32 cellular contexts compared by ENCODE assay signal in the genomic region with DNA sequence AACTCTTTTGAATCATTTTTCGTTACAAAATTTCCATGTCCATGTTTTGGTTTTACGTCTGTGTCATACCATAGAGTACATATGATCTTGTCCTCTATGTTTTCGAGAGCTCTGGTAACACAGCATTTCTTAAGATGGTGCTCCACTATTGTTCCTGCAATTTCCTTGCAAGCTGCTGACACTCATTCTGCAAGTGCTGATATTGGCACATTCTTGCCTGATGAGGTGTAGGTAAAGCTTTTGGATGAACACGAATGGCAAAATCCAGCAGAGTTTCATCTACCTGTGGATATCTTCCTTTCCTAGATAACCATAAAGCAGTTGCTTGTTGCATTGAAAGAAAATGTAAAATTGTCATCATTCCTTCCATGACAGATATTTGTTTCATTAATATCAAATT. TPM values are rescaled to one million over a fixed set of nuclear protein-coding genes. Genes with fewer than 3 reads are reported as not detected.
"Had no signal": no experiment of that assay in that cellular context is flagged by ENCODE, and none has a peak within 500 bp of the region (broad histone marks: within the 10 kb centered on the region; RNA-seq: fewer than 3 reads in every experiment).

No MANE protein-coding gene starts in this region.

- H3K27ac ChIP-seq: brain microvascular endothelial cell, SK-N-MC, VCaP had no signal

- DNase-seq: activated CD4-positive, alpha-beta memory T cell treated with anti-CD3 and anti-CD28 coated beads for 36 hours; activated CD4-positive, alpha-beta T cell treated with anti-CD3 and anti-CD28 coated beads, Interleukin-2, amount 10 ng/mL, durations not matched to agents 7 days and 5 days; activated CD4-positive, CD25-positive, alpha-beta regulatory T cell; activated CD8-positive, alpha-beta memory T cell treated with anti-CD3 and anti-CD28 coated beads for 24 hours; activated effector memory CD4-positive, alpha-beta T cell treated with anti-CD3 and anti-CD28 coated beads, Interleukin-2, amount 50 U/mL, for 16 hours; activated naive CD4-positive, alpha-beta T cell treated with Interleukin-2 at 50 U/mL for 16 hours; activated naive CD8-positive, alpha-beta T cell treated with anti-CD3 and anti-CD28 coated beads, Interleukin-2, amount 50 U/mL, for 24 hours; activated T-cell treated with anti-CD3 and anti-CD28 coated beads, Interleukin-2, amount 50 U/mL, for 4 hours; amniotic stem cell; brain microvascular endothelial cell; caudate nucleus; NCI-H1092; NCI-H1417; NCI-H1930; NCI-H2171 treated with DMSO at 0.1 percent for 48 hours; NCI-H345; NCI-H510A; NCI-H526 treated with DMSO at 0.1 percent for 48 hours; NCI-H82; RPMI8226; T-cell; T-helper 2 cell; T1000 had no signal

- H3K36me3 Mint-ChIP-seq: activated CD4-positive, alpha-beta memory T cell treated with anti-CD3 and anti-CD28 coated beads for 36 hours; activated naive CD4-positive, alpha-beta T cell treated with anti-CD3 and anti-CD28 coated beads, Interleukin-2, amount 50 U/mL, for 72 hours; T-cell had no signal

- H3K9me3 Mint-ChIP-seq: activated CD4-positive, alpha-beta memory T cell treated with anti-CD3 and anti-CD28 coated beads for 36 hours; activated CD4-positive, alpha-beta T cell treated with anti-CD3 and anti-CD28 coated beads, Interleukin-2, amount 10 ng/mL, durations not matched to agents 7 days and 5 days; activated naive CD4-positive, alpha-beta T cell treated with anti-CD3 and anti-CD28 coated beads, Interleukin-2, amount 50 U/mL, for 72 hours; activated naive CD8-positive, alpha-beta T cell treated with anti-CD3 and anti-CD28 coated beads, Interleukin-2, amount 50 U/mL, for 24 hours; activated T-cell treated with anti-CD3 and anti-CD28 coated beads, Interleukin-2, amount 50 U/mL, for 4 hours had no signal

- H3K4me3 ChIP-seq: SK-N-MC had no signal

- FAIRE-seq: TTC549 had no signal

- H3K4me1 Mint-ChIP-seq: activated CD4-positive, alpha-beta T cell treated with anti-CD3 and anti-CD28 coated beads, Interleukin-2, amount 10 ng/mL, durations not matched to agents 7 days and 5 days; activated naive CD8-positive, alpha-beta T cell treated with anti-CD3 and anti-CD28 coated beads, Interleukin-2, amount 50 U/mL, for 24 hours; T-cell had no signal

- H3K27me3 Mint-ChIP-seq: activated CD4-positive, alpha-beta memory T cell treated with anti-CD3 and anti-CD28 coated beads for 36 hours; activated CD4-positive, alpha-beta T cell treated with anti-CD3 and anti-CD28 coated beads, Interleukin-2, amount 10 ng/mL, durations not matched to agents 7 days and 5 days; activated naive CD8-positive, alpha-beta T cell treated with anti-CD3 and anti-CD28 coated beads, Interleukin-2, amount 50 U/mL, for 24 hours had no signal

- ATAC-seq: activated naive CD4-positive, alpha-beta T cell treated with anti-CD3 and anti-CD28 coated beads, Interleukin-2, amount 50 U/mL, for 72 hours; activated naive CD8-positive, alpha-beta T cell treated with anti-CD3 and anti-CD28 coated beads, Interleukin-2, amount 50 U/mL, for 24 hours; activated T-cell treated with anti-CD3 and anti-CD28 coated beads, Interleukin-2, amount 50 U/mL, for 4 hours; Panc1; Right ventricle myocardium inferior; T-cell had no signal

- H3K27me3 ChIP-seq: brain microvascular endothelial cell had no signal

- H3K4me3 Mint-ChIP-seq: activated CD4-positive, alpha-beta memory T cell treated with anti-CD3 and anti-CD28 coated beads for 36 hours; activated CD4-positive, alpha-beta T cell treated with anti-CD3 and anti-CD28 coated beads, Interleukin-2, amount 10 ng/mL, durations not matched to agents 7 days and 5 days; activated naive CD8-positive, alpha-beta T cell treated with anti-CD3 and anti-CD28 coated beads, Interleukin-2, amount 50 U/mL, for 24 hours; activated T-cell treated with anti-CD3 and anti-CD28 coated beads, Interleukin-2, amount 50 U/mL, for 4 hours; T-cell had no signal

- H3K36me3 ChIP-seq: brain microvascular endothelial cell had no signal

- H3K27ac Mint-ChIP-seq: activated CD4-positive, alpha-beta memory T cell treated with anti-CD3 and anti-CD28 coated beads for 36 hours; activated CD4-positive, alpha-beta T cell treated with anti-CD3 and anti-CD28 coated beads, Interleukin-2, amount 10 ng/mL, durations not matched to agents 7 days and 5 days; activated naive CD4-positive, alpha-beta T cell treated with anti-CD3 and anti-CD28 coated beads, Interleukin-2, amount 50 U/mL, for 72 hours; activated naive CD8-positive, alpha-beta T cell treated with anti-CD3 and anti-CD28 coated beads, Interleukin-2, amount 50 U/mL, for 24 hours; T-cell had no signal

RNA-seq across cellular contexts. Expression of a gene that starts 41.3 kb away (rescaled TPM):
- total RNA-seq: activated CD4-positive, alpha-beta memory T cell treated with anti-CD3 and anti-CD28 coated beads for 36 hours; activated CD4-positive, alpha-beta T cell treated with anti-CD3 and anti-CD28 coated beads, Interleukin-2, amount 10 ng/mL, durations not matched to agents 7 days and 5 days; activated naive CD4-positive, alpha-beta T cell treated with anti-CD3 and anti-CD28 coated beads, Interleukin-2, amount 50 U/mL, for 72 hours; activated T-cell treated with anti-CD3 and anti-CD28 coated beads, Interleukin-2, amount 50 U/mL, for 4 hours; cerebellum; MCF 10A; OCI-LY7; Right ventricle myocardium inferior; T-cell had no signal
